Comparison of ENCODE assay signal across 9 cellular contexts in the genomic region with DNA sequence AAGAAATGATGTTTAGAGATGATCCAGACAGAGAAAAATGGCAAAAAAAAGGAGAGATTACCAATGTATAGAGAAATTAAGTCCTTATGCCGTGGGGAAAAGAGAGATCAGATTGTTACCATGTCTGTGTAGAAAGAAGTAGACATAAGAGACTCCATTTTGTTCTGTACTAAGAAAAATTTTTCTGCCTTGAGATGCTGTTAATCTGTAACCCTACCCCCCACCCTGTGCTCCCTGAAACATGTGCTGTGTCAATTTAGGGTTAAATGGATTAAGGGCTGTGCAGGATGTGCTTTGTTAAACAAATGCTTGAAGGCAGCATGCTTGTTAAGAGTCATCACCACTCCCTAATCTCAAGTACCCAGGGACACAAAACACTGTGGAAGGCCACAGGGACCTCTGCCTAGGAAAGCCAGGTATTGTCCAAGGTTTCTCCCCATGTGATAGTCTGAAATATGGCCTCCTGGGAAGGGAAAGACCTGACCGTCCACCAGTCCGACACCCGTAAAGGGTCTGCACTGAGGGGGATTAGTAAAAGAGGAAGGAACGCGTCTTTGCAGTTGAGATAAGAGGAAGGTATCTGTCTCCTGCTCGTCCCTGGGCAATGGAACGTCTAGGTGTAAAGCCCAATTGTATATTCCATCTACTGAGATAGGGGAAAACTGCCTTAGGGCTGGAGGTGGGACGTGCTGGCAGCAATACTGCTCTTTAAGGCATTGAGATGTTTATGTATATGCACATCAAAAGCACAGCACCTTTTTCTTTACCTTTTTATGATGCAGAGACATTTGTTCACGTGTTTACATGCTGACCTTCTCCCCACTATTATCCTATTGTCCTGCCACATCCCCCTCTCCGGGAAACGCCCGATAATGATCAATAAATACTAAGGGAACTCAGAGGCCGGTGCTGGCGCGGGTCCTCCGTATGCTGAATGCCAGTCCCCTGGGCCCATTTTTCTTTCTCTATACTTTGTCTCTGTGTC. TPM values are rescaled to one million over a fixed set of nuclear protein-coding genes. Genes with fewer than 3 reads are reported as not detected.
"Had no signal": no experiment of that assay in that cellular context is flagged by ENCODE, and none has a peak within 500 bp of the region (broad histone marks: within the 10 kb centered on the region; RNA-seq: fewer than 3 reads in every experiment).

No MANE protein-coding gene starts in this region.

RNA-seq across cellular contexts. Expression of a gene that starts 53.1 kb away (rescaled TPM):
- total RNA-seq: activated CD8-positive, alpha-beta T cell treated with anti-CD3 and anti-CD28 coated beads for 36 hours; activated naive CD8-positive, alpha-beta T cell treated with anti-CD3 and anti-CD28 coated beads, Interleukin-2, amount 10 ng/mL, durations not matched to agents 7 days and 5 days; cerebellum; LHCN-M2; M059J; NCI-H460; PC-9; RPMI7951 had no signal
- polyA plus RNA-seq: adrenal gland had no signal
